Comparison of ENCODE assay signal across 9 cellular contexts in the genomic region with DNA sequence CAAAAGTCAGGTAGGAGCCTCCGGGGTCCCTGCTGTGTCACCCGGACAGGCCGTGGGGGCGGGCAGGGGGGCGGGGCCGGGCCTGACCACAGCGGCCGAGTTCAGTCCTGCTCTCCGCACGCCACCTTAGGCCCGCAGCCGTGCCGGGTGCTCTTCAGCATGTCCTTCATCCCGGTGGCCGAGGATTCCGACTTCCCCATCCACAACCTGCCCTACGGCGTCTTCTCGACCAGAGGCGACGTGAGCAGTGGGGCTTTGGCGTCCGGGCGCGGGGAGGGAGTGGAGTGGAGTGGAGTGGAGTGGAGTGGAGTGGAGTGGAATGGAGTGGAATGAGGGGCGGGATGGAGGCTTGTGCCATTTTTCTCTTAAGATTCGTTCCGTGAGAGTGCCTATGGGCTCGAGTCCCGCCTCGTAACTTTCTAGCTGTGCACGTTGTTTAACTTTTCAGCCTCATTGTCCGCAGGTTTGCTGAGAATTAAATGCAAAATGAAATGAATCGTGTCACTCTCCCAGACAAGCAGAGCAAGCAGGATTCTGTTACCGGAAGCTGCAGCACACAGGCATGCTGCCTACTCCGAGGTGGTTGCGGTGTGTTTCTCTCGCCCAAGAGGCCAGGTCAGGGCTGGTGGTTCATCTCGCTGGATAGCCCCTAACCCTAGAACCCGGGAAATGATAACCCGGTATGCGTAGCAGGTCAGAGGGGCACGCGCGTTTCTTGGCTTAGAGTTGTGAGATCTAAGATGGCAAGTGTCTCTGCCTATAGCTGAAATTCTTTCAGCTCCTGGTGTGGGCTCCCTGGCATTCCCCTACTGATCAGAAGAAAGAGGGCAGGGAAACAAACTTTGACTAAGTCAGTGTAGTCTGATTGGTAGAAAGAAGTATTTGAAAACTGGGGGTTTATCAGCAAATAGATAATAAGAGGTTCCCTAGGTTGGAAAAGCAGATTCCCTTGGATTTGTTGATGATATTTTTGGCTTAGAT. TPM values are rescaled to one million over a fixed set of nuclear protein-coding genes. Genes with fewer than 3 reads are reported as not detected.
A peak's percentile ranks its signal among the peaks of the same experiment; 100 is the strongest.
DNase-seq lines count a peak whose midpoint lies in the region; ATAC-seq, FAIRE-seq and TF ChIP-seq lines count a peak whose summit lies in the region.
"Had no signal": no experiment of that assay in that cellular context is flagged by ENCODE, and none has a peak within 500 bp of the region (broad histone marks: within the 10 kb centered on the region; RNA-seq: fewer than 3 reads in every experiment).

FAH (plus strand) TSS at position 104 of the 981 bp plus-strand sequence; CDS start at position 160, 56 bp downstream.

- peak; percentile 67 for FAIRE-seq in keratinocyte (lab: Jason Lieb, UNC)
- FAIRE-seq: endometrium had no signal

- no peaks in the 10 kb centered on the region for H3K27me3 Mint-ChIP-seq in Calu3 (ENCODE audit: unreplicated experiment)

- BruUV-seq in Calu3 (replicated peaks; lab: Mats Ljungman, UMichigan): no TSS peak
- TSS peak; percentile 48 for BruUV-seq in mammary epithelial cell (replicated peaks; lab: Mats Ljungman, UMichigan)

- H3K27ac ChIP-seq in mammary epithelial cell (ENCODE audit: insufficient read depth, low read depth, low read length): peak within 1 kb of the TSS; percentile 48
- H3K27ac ChIP-seq in keratinocyte (ENCODE audit: control insufficient read depth, insufficient read depth, low read length): peak within 1 kb of the TSS; percentile 64

- peak; percentile 16 for DNase-seq in Calu3
- DNase-seq in HT1080 (ENCODE audit: low read depth): peak; percentile 49
- DNase-seq in T-helper 2 cell: peak in 3 of 5 experiments; percentile 19 to 77 (median 38)
- DNase-seq in mammary epithelial cell: peak; percentile 63
- no peak for DNase-seq in keratinocyte (ENCODE audit: low read depth, low spot score)
- peak; percentile 17 for DNase-seq in stimulated activated CD4-positive, alpha-beta T cell treated with anti-CD3 and anti-CD28 coated beads, Interleukin-12 subunit alpha, Interleukin-12 subunit beta, amount 100 ng/mL, for 4 hours

- peak within 1 kb of the TSS; percentile 71 to 94 (median 91) for H3K4me3 ChIP-seq in mammary epithelial cell (replicated peaks in 1 of 3; ENCODE audit: insufficient read depth in 1 of 3, low read depth in 2 of 3, low read length in 3 of 3)
- peak within 1 kb of the TSS; percentile 57 to 88 (median 71) for H3K4me3 ChIP-seq in keratinocyte (ENCODE audit: control insufficient read depth in 2 of 3, extremely low read depth in 1 of 3, insufficient read depth in 2 of 3, low read depth in 1 of 3, low read length in 3 of 3)

- no peaks in the 10 kb centered on the region for H3K9me1 ChIP-seq in keratinocyte (ENCODE audit: control insufficient read depth, extremely low read depth, insufficient read depth, low read length)

- intact Hi-C loops in Calu3 (cut with micrococcal nuclease; ENCODE audit: unreplicated experiment): no loop called here
- intact Hi-C loops in mammary epithelial cell (cut with micrococcal nuclease): loop anchor here (5.0 kb wide), 1 partner anchor 81 kb away; no protein-coding TSS in a partner anchor

- H2AFZ ChIP-seq in mammary epithelial cell (ENCODE audit: low read depth, low read length): peak within 1 kb of the TSS; percentile 100
- H2AFZ ChIP-seq in keratinocyte (ENCODE audit: control insufficient read depth, low read length): peak within 1 kb of the TSS; percentile 79

- H3K36me3 Mint-ChIP-seq in Calu3 (ENCODE audit: insufficient read depth, unreplicated experiment): peaks cover 16% of the 10 kb centered on the region

- H3K4me1 ChIP-seq in mammary epithelial cell (ENCODE audit: insufficient read depth, low read length): peaks cover 10% of the 10 kb centered on the region
- peaks cover 11% of the 10 kb centered on the region for H3K4me1 ChIP-seq in keratinocyte (ENCODE audit: control insufficient read depth, extremely low read depth, insufficient read depth, low read length)

- H3K27ac Mint-ChIP-seq in Calu3 (ENCODE audit: unreplicated experiment): peak within 1 kb of the TSS; percentile 74

- TF ChIP-seq CTCF in Calu3 (IDR thresholded peaks at IDR 0.05; ENCODE audit: unreplicated experiment) (no peak), mammary epithelial cell (conservative IDR thresholded peaks at IDR 0.05 in 1 of 2, IDR thresholded peaks at IDR 0.05 in 1 of 2; ENCODE audit: extremely low read depth in 1 of 2, insufficient read depth in 1 of 2, low read depth in 1 of 2, low read length in 2 of 2) (no peak), keratinocyte (optimal IDR thresholded peaks at IDR 0.05 in 1 of 3, IDR thresholded peaks at IDR 0.05 in 1 of 3, conservative IDR thresholded peaks at IDR 0.05 in 1 of 3; ENCODE audit: extremely low read depth in 1 of 3, insufficient read depth in 2 of 3, low read length in 3 of 3) (no peak)

- CTCF ChIA-PET in Calu3 (lab: Charles Lee) (interaction anchor here (0.6 to 1.6 kb wide), 8 partner anchors 10 to 557 kb away, joined by 3 to 7 read pairs (median 4); no protein-coding TSS in a partner anchor), mammary epithelial cell (lab: Charles Lee; ENCODE audit: low non-redundant PET) (interaction anchor here (0.6 to 0.8 kb wide), 4 partner anchors 18 to 557 kb away, joined by 3 to 24 read pairs (median 4); no protein-coding TSS in a partner anchor)

- H3K4me1 Mint-ChIP-seq in Calu3 (ENCODE audit: low read depth, unreplicated experiment): peaks cover 15% of the 10 kb centered on the region

- H3K4me2 ChIP-seq in mammary epithelial cell (ENCODE audit: insufficient read depth, low read depth, low read length): peak within 1 kb of the TSS; percentile 98
- peak within 1 kb of the TSS; percentile 78 for H3K4me2 ChIP-seq in keratinocyte (ENCODE audit: control insufficient read depth, extremely low read depth, insufficient read depth, low read depth, low read length)

- in situ Hi-C loops in mammary epithelial cell (cut with MboI; ENCODE audit: low sequenced_read_pairs in 2 of 2): no loop called here

- H3K9me3 ChIP-seq in mammary epithelial cell (replicated peaks; ENCODE audit: insufficient read depth, low read length): no peaks in the 10 kb centered on the region
- H3K9me3 ChIP-seq in keratinocyte (ENCODE audit: control insufficient read depth, low read depth, low read length): no peaks in the 10 kb centered on the region

- WGBS in mammary epithelial cell (ENCODE audit: low coverage, missing lambda C conversion rate): 13% methylated on average over 24 of the region's 45 CpGs

- H3K27me3 ChIP-seq in mammary epithelial cell (ENCODE audit: insufficient read depth, low read length) (no peaks in the 10 kb centered on the region), keratinocyte (ENCODE audit: control insufficient read depth, extremely low read depth, insufficient read depth, low read length) (no peaks in the 10 kb centered on the region)

- no peaks in the 10 kb centered on the region for H3K36me3 ChIP-seq in mammary epithelial cell (ENCODE audit: insufficient read depth, low read length)
- H3K36me3 ChIP-seq in keratinocyte (ENCODE audit: control insufficient read depth in 2 of 2, extremely low read depth in 1 of 2, insufficient read depth in 2 of 2, low read length in 2 of 2): peaks cover 0 to 3% of the 10 kb centered on the region in 2 experiments

- dilution Hi-C loops in mammary epithelial cell (cut with HindIII; ENCODE audit: low sequenced_read_pairs) (no loop called here), keratinocyte (cut with MboI; ENCODE audit: extremely low pct_ligation_motif_present, low sequenced_read_pairs) (no loop called here)

- H3K79me2 ChIP-seq in mammary epithelial cell (ENCODE audit: insufficient read depth, low read length) (no peaks in the 10 kb centered on the region), keratinocyte (ENCODE audit: control insufficient read depth, insufficient read depth, low read length) (no peaks in the 10 kb centered on the region)

- ATAC-seq in GM21360 (IDR thresholded peaks at IDR 0.05; ENCODE audit: unreplicated experiment) (peak; percentile 55), GM18870 (IDR thresholded peaks at IDR 0.05; ENCODE audit: unreplicated experiment) (no peak)

- H3K9ac ChIP-seq in mammary epithelial cell (ENCODE audit: insufficient read depth, low read length) (peak within 1 kb of the TSS; percentile 49), keratinocyte (ENCODE audit: control insufficient read depth, extremely low read depth, insufficient read depth, low read length) (peak within 1 kb of the TSS; percentile 82)

- peak within 1 kb of the TSS; percentile 91 for H3K4me3 Mint-ChIP-seq in Calu3 (ENCODE audit: low read depth, unreplicated experiment)

- no peaks in the 10 kb centered on the region for H3K9me3 Mint-ChIP-seq in Calu3 (ENCODE audit: low read depth, unreplicated experiment)

- H4K20me1 ChIP-seq in mammary epithelial cell (ENCODE audit: insufficient read depth, low read length) (no peaks in the 10 kb centered on the region), keratinocyte (ENCODE audit: control insufficient read depth, extremely low read depth, insufficient read depth, low read length) (no peaks in the 10 kb centered on the region)

RNA-seq across cellular contexts. Expression of gene FAH, which starts in this region (rescaled TPM):
- total RNA-seq in Calu3 (2022) (25.9 and 26.1 TPM in 2 replicates), mammary epithelial cell (10 to 100 TPM; 21.2 to 30.8 TPM)
- 67.8 and 71.9 TPM in 2 replicates for total RNA-seq in HT1080 (2014; rRNA removed; shearing (Covaris generic))
- polyA plus RNA-seq in HT1080 (2015; cell fraction: cytosol; rRNA removed): 42.1 and 42.5 TPM in 2 replicates
- 52.2 and 59.6 TPM in 2 replicates for polyA plus RNA-seq in HT1080 (2015; cell fraction: nucleus; rRNA removed)
- polyA plus RNA-seq in mammary epithelial cell (34.0 TPM), keratinocyte (29.4 to 36.1 TPM (median 32.0 TPM) in 3 replicates)
- polyA minus RNA-seq in mammary epithelial cell (55.0 TPM), keratinocyte (43.7 to 57.4 TPM (median 49.2 TPM) in 3 replicates)
- 6.0 TPM for polyA plus RNA-seq in keratinocyte (2011; ENCODE audit: low read depth)
- polyA plus RNA-seq in keratinocyte (2011; cell fraction: cytosol; rRNA removed): 24.5 and 28.3 TPM in 2 replicates
- 29.0 and 33.6 TPM in 2 replicates for polyA plus RNA-seq in keratinocyte (2011; cell fraction: nucleus; rRNA removed)
- polyA plus RNA-seq in keratinocyte (2012; ENCODE audit: low replicate concordance): 19.4 and 41.0 TPM in 2 replicates
- polyA minus RNA-seq in keratinocyte (2011; cell fraction: cytosol; rRNA and poly(A)+ RNA removed): 31.1 TPM
- polyA minus RNA-seq in keratinocyte (2011; cell fraction: nucleus; rRNA and poly(A)+ RNA removed): 14.5 and 18.1 TPM in 2 replicates
